1 cellular context compared by ENCODE assay signal in genomic region chr3:51967384-51968174, GRCh38.
TF ChIP-seq lines count a peak whose summit lies in the region.

PCBP4 (minus strand) TSS chr3:51967454; CDS start chr3:51961240, 6,214 bp downstream.

TF ChIP-seq in HepG2, 621 proteins besides CTCF, POLR2A, EP300 and RAD21 (continued from another document and continues in another):
- TF ChIP-seq, protein P1, sequence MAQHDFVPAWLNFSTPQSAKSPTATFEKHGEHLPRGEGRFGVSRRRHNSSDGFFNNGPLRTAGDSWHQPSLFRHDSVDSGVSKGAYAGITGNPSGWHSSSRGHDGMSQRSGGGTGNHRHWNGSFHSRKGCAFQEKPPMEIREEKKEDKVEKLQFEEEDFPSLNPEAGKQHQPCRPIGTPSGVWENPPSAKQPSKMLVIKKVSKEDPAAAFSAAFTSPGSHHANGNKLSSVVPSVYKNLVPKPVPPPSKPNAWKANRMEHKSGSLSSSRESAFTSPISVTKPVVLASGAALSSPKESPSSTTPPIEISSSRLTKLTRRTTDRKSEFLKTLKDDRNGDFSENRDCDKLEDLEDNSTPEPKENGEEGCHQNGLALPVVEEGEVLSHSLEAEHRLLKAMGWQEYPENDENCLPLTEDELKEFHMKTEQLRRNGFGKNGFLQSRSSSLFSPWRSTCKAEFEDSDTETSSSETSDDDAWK (CRISPR knock-in tag; IDR thresholded peaks at IDR 0.05) = no peak
- TF ChIP-seq AHR (CRISPR knock-in tag; IDR thresholded peaks at IDR 0.05) = 0 out of 2 replicates have a peak, but pooled peaks have one; percentile 23
- TF ChIP-seq NBN (conservative IDR thresholded peaks at IDR 0.05) = no peak
- TF ChIP-seq ZNF792 (CRISPR knock-in tag; IDR thresholded peaks at IDR 0.05) = no peak
- peak; percentile 43; the same call in 1 of the 2 replicates for TF ChIP-seq MTA1 (CRISPR knock-in tag; IDR thresholded peaks at IDR 0.05; ENCODE audit: borderline replicate concordance)
- TF ChIP-seq HCFC1 (IDR thresholded peaks at IDR 0.05; ENCODE audit: low read depth, low read length) = no peak
- TF ChIP-seq SMAD1 (CRISPR knock-in tag; IDR thresholded peaks at IDR 0.05; ENCODE audit: borderline replicate concordance, low read depth) = no peak
- no peak for TF ChIP-seq ZNF383 (CRISPR knock-in tag; IDR thresholded peaks at IDR 0.05; ENCODE audit: borderline replicate concordance)
- peak; percentile 80 for TF ChIP-seq POLR2G (IDR thresholded peaks at IDR 0.05; ENCODE audit: low read depth, low read length)
- TF ChIP-seq TRIM24 (CRISPR knock-in tag; IDR thresholded peaks at IDR 0.05) = 0 out of 2 replicates have a peak, but pooled peaks have one; percentile 35
- peak; percentile 44; the same call in 1 of the 2 replicates for TF ChIP-seq SAP130 (CRISPR knock-in tag; IDR thresholded peaks at IDR 0.05; ENCODE audit: low read depth)
- no peak for TF ChIP-seq NFAT5 (CRISPR knock-in tag; IDR thresholded peaks at IDR 0.05)
- 0 out of 2 replicates have a peak, but pooled peaks have one; percentile 10 for TF ChIP-seq HES4 (CRISPR knock-in tag; IDR thresholded peaks at IDR 0.05; ENCODE audit: borderline replicate concordance)
- no peak for TF ChIP-seq HMG20A (CRISPR knock-in tag; IDR thresholded peaks at IDR 0.05; ENCODE audit: borderline replicate concordance)
- TF ChIP-seq FIP1L1 (IDR thresholded peaks at IDR 0.05; ENCODE audit: borderline replicate concordance, insufficient read depth, low read depth, low read length) = no peak
- no peak for TF ChIP-seq KAT8 (CRISPR knock-in tag; IDR thresholded peaks at IDR 0.05)
- TF ChIP-seq SALL2 (CRISPR knock-in tag; IDR thresholded peaks at IDR 0.05) = peak; percentile 31; the same call in 1 of the 2 replicates
- TF ChIP-seq ATF1 (CRISPR knock-in tag; IDR thresholded peaks at IDR 0.05) = no peak
- no peak; the same call in 1 of the 2 replicates for TF ChIP-seq ZSCAN21 (CRISPR knock-in tag; IDR thresholded peaks at IDR 0.05; ENCODE audit: borderline replicate concordance)
- TF ChIP-seq, protein P2, sequence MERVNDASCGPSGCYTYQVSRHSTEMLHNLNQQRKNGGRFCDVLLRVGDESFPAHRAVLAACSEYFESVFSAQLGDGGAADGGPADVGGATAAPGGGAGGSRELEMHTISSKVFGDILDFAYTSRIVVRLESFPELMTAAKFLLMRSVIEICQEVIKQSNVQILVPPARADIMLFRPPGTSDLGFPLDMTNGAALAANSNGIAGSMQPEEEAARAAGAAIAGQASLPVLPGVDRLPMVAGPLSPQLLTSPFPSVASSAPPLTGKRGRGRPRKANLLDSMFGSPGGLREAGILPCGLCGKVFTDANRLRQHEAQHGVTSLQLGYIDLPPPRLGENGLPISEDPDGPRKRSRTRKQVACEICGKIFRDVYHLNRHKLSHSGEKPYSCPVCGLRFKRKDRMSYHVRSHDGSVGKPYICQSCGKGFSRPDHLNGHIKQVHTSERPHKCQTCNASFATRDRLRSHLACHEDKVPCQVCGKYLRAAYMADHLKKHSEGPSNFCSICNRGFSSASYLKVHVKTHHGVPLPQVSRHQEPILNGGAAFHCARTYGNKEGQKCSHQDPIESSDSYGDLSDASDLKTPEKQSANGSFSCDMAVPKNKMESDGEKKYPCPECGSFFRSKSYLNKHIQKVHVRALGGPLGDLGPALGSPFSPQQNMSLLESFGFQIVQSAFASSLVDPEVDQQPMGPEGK (CRISPR knock-in tag; IDR thresholded peaks at IDR 0.05) = no peak; the same call in none of the 2 replicates
- peak; percentile 90 for TF ChIP-seq KDM2A (CRISPR knock-in tag; IDR thresholded peaks at IDR 0.05; ENCODE audit: borderline replicate concordance, low read depth)
- TF ChIP-seq, protein P3, sequence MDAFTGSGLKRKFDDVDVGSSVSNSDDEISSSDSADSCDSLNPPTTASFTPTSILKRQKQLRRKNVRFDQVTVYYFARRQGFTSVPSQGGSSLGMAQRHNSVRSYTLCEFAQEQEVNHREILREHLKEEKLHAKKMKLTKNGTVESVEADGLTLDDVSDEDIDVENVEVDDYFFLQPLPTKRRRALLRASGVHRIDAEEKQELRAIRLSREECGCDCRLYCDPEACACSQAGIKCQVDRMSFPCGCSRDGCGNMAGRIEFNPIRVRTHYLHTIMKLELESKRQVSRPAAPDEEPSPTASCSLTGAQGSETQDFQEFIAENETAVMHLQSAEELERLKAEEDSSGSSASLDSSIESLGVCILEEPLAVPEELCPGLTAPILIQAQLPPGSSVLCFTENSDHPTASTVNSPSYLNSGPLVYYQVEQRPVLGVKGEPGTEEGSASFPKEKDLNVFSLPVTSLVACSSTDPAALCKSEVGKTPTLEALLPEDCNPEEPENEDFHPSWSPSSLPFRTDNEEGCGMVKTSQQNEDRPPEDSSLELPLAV (CRISPR knock-in tag; conservative IDR thresholded peaks at IDR 0.05; ENCODE audit: low read depth) = no peak
- peak; percentile 86 for TF ChIP-seq RBM22 (optimal IDR thresholded peaks at IDR 0.05; ENCODE audit: low read length)
- TF ChIP-seq, protein P4, sequence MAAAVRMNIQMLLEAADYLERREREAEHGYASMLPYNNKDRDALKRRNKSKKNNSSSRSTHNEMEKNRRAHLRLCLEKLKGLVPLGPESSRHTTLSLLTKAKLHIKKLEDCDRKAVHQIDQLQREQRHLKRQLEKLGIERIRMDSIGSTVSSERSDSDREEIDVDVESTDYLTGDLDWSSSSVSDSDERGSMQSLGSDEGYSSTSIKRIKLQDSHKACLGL (CRISPR knock-in tag; IDR thresholded peaks at IDR 0.05) = no peak
- no peak; the same call in 1 of the 2 replicates for TF ChIP-seq MED1 (CRISPR knock-in tag; IDR thresholded peaks at IDR 0.05)
- 0 out of 2 replicates have a peak, but pooled peaks have one; percentile 55 for TF ChIP-seq SNAPC5 (CRISPR knock-in tag; IDR thresholded peaks at IDR 0.05; ENCODE audit: borderline replicate concordance)
- peak; percentile 43; the same call in 1 of the 2 replicates for TF ChIP-seq ARNT2 (CRISPR knock-in tag; IDR thresholded peaks at IDR 0.05; ENCODE audit: low read depth)
- TF ChIP-seq, protein P5, sequence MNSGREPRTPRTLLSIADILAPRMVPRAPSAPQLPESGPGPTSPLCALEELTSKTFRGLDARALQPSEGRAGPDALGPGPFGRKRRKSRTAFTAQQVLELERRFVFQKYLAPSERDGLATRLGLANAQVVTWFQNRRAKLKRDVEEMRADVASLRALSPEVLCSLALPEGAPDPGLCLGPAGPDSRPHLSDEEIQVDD (CRISPR knock-in tag; IDR thresholded peaks at IDR 0.05; ENCODE audit: borderline replicate concordance) = no peak
- no peak for TF ChIP-seq PRDM10 (CRISPR knock-in tag; IDR thresholded peaks at IDR 0.05; ENCODE audit: low read depth)
- 0 out of 2 replicates have a peak, but pooled peaks have one; percentile 21 for TF ChIP-seq BRD4 (CRISPR knock-in tag; IDR thresholded peaks at IDR 0.05)
- TF ChIP-seq ZNF558 (CRISPR knock-in tag; IDR thresholded peaks at IDR 0.05; ENCODE audit: borderline replicate concordance) = no peak
- peak; percentile 40 for TF ChIP-seq HNRNPLL (IDR thresholded peaks at IDR 0.05; ENCODE audit: low read depth, low read length, poor library complexity, severe bottlenecking)
- peak; percentile 18; the same call in 1 of the 2 replicates for TF ChIP-seq SPEN (CRISPR knock-in tag; IDR thresholded peaks at IDR 0.05; ENCODE audit: low read depth)
- no peak for TF ChIP-seq THYN1 (CRISPR knock-in tag; IDR thresholded peaks at IDR 0.05; ENCODE audit: borderline replicate concordance, low read depth)
- no peak for TF ChIP-seq NCOA2 (CRISPR knock-in tag; IDR thresholded peaks at IDR 0.05)
- no peak for TF ChIP-seq ZNF335 (CRISPR knock-in tag; IDR thresholded peaks at IDR 0.05)
- no peak for TF ChIP-seq CHCHD3 (CRISPR knock-in tag; IDR thresholded peaks at IDR 0.05)
- TF ChIP-seq MXD3 (CRISPR knock-in tag; IDR thresholded peaks at IDR 0.05) = peak; percentile 51; the same call in 1 of the 2 replicates
- no peak for TF ChIP-seq PAX8 (CRISPR knock-in tag; IDR thresholded peaks at IDR 0.05; ENCODE audit: borderline replicate concordance)
- TF ChIP-seq, protein P6, sequence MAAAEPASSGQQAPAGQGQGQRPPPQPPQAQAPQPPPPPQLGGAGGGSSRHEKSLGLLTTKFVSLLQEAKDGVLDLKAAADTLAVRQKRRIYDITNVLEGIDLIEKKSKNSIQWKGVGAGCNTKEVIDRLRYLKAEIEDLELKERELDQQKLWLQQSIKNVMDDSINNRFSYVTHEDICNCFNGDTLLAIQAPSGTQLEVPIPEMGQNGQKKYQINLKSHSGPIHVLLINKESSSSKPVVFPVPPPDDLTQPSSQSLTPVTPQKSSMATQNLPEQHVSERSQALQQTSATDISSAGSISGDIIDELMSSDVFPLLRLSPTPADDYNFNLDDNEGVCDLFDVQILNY (CRISPR knock-in tag; conservative IDR thresholded peaks at IDR 0.05) = no peak
- TF ChIP-seq, protein P7, sequence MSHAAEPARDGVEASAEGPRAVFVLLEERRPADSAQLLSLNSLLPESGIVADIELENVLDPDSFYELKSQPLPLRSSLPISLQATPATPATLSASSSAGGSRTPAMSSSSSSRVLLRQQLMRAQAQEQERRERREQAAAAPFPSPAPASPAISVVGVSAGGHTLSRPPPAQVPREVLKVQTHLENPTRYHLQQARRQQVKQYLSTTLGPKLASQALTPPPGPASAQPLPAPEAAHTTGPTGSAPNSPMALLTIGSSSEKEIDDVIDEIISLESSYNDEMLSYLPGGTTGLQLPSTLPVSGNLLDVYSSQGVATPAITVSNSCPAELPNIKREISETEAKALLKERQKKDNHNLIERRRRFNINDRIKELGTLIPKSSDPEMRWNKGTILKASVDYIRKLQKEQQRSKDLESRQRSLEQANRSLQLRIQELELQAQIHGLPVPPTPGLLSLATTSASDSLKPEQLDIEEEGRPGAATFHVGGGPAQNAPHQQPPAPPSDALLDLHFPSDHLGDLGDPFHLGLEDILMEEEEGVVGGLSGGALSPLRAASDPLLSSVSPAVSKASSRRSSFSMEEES (CRISPR knock-in tag; IDR thresholded peaks at IDR 0.05) = no peak
- TF ChIP-seq RXRA (CRISPR knock-in tag; IDR thresholded peaks at IDR 0.05) = no peak
- TF ChIP-seq ZC3H4 (CRISPR knock-in tag; IDR thresholded peaks at IDR 0.05; ENCODE audit: borderline replicate concordance) = peak; percentile 54; the same call in 1 of the 2 replicates
- no peak for TF ChIP-seq EHMT2 (IDR thresholded peaks at IDR 0.05; ENCODE audit: borderline replicate concordance, low read depth, low read length)
- TF ChIP-seq ZNF678 (CRISPR knock-in tag; IDR thresholded peaks at IDR 0.05) = no peak
- TF ChIP-seq ZNF180 (CRISPR knock-in tag; IDR thresholded peaks at IDR 0.05; ENCODE audit: borderline replicate concordance, low read depth) = no peak
- TF ChIP-seq ZFP1 (CRISPR knock-in tag; IDR thresholded peaks at IDR 0.05) = no peak
